ENCODE assay signal across 10 cellular contexts in genomic region chr2:84427235-84428138, GRCh38. TPM values are rescaled to one million over a fixed set of nuclear protein-coding genes. Genes with fewer than 3 reads are reported as not detected.
A peak's percentile ranks its signal among the peaks of the same experiment; 100 is the strongest.
DNase-seq lines count a peak whose midpoint lies in the region; ATAC-seq and TF ChIP-seq lines count a peak whose summit lies in the region.
"Had no signal": no experiment of that assay in that cellular context is flagged by ENCODE, and none has a peak within 500 bp of the region (broad histone marks: within the 10 kb centered on the region; RNA-seq: fewer than 3 reads in every experiment).

No MANE protein-coding gene starts in this region.

- peaks cover 0 to 1% (median 0%) of the 10 kb centered on the region in 3 donors for H3K27me3 Mint-ChIP-seq in CD14-positive monocyte (ENCODE audit: low read depth in 3 of 3)
- no peaks in the 10 kb centered on the region for H3K27me3 Mint-ChIP-seq in Caco-2 (ENCODE audit: insufficient read depth, unreplicated experiment)

- intact Hi-C loops in CD14-positive monocyte (cut with micrococcal nuclease): no loop called here
- intact Hi-C loops in Caco-2 (cut with micrococcal nuclease; ENCODE audit: unreplicated experiment): no loop called here

- POLR2A ChIA-PET in Caco-2 (lab: Charles Lee): no interaction called here

- H3K4me3 ChIP-seq in fibroblast of pulmonary artery (replicated peaks; ENCODE audit: low read depth, low read length): no peak overlapping the region
- no peak overlapping the region for H3K4me3 ChIP-seq in Caco-2 (ENCODE audit: low read depth, low read length)
- H3K4me3 ChIP-seq: stomach had no signal

- TF ChIP-seq CTCF in fibroblast of pulmonary artery (IDR thresholded peaks at IDR 0.05; ENCODE audit: low read length, missing control alignments) (no peak), CD14-positive monocyte (IDR thresholded peaks at IDR 0.05) (no peak), Caco-2 (IDR thresholded peaks at IDR 0.05; ENCODE audit: insufficient read depth in 1 of 2, low read depth in 1 of 2, low read length in 1 of 2, severe bottlenecking in 1 of 2, unreplicated experiment in 1 of 2) (no peak)

- peak overlapping the region in 3 of 7 donors; percentile 24 to 73 (median 43) for H3K27ac Mint-ChIP-seq in CD14-positive monocyte
- H3K27ac Mint-ChIP-seq in Caco-2 (ENCODE audit: unreplicated experiment): no peak overlapping the region

- H3K9me3 Mint-ChIP-seq in CD14-positive monocyte: no peaks in the 10 kb centered on the region
- no peaks in the 10 kb centered on the region for H3K9me3 Mint-ChIP-seq in Caco-2 (ENCODE audit: unreplicated experiment)

- H3K4me1 Mint-ChIP-seq in CD14-positive monocyte (peaks cover 7% of the 10 kb centered on the region), Caco-2 (ENCODE audit: low read depth, unreplicated experiment) (no peaks in the 10 kb centered on the region)

- peaks cover 5% of the 10 kb centered on the region for H3K36me3 ChIP-seq in Caco-2 (ENCODE audit: control insufficient read depth, insufficient read depth, low read length)

- no TSS peak for BruUV-seq in Caco-2 (replicated peaks; lab: Mats Ljungman, UMichigan)

- no peak overlapping the region for H3K4me3 Mint-ChIP-seq in CD14-positive monocyte
- no peak overlapping the region for H3K4me3 Mint-ChIP-seq in Caco-2 (ENCODE audit: unreplicated experiment)

- H3K27me3 ChIP-seq in Caco-2 (replicated peaks; ENCODE audit: control insufficient read depth, insufficient read depth, low read length): no peaks in the 10 kb centered on the region
- H3K27me3 ChIP-seq: stomach had no signal

- in situ Hi-C loops in Caki2 (cut with HindIII; ENCODE audit: low pct_unique_long_range_greater_than_20kb, low sequenced_read_pairs): no loop called here

- DNase-seq in Caki2 (ENCODE audit: low read depth): peak; percentile 30
- peak; percentile 50 for DNase-seq in fibroblast of pulmonary artery (ENCODE audit: low read depth)
- no peak for DNase-seq in D341Med (ENCODE audit: low spot score)
- no peak for DNase-seq in CD14-positive monocyte (ENCODE audit: low spot score)
- DNase-seq in Caco-2: no peak
- DNase-seq: aorta, stomach had no signal

- peak; percentile 56 for ATAC-seq in GM19452 (IDR thresholded peaks at IDR 0.05; ENCODE audit: unreplicated experiment)
- peak; percentile 39 for ATAC-seq in HG03442 (IDR thresholded peaks at IDR 0.05; ENCODE audit: unreplicated experiment)
- no peak for ATAC-seq in GM21723 (IDR thresholded peaks at IDR 0.05; ENCODE audit: unreplicated experiment)

- no peaks in the 10 kb centered on the region for H3K9me3 ChIP-seq in Caco-2
- H3K9me3 ChIP-seq: stomach had no signal

- H3K36me3 Mint-ChIP-seq in CD14-positive monocyte: peaks cover 72 to 81% of the 10 kb centered on the region in 2 donors
- H3K36me3 Mint-ChIP-seq in Caco-2 (ENCODE audit: insufficient read depth, unreplicated experiment): peaks cover 71% of the 10 kb centered on the region

- H3K4me1 ChIP-seq in Caco-2: no peaks in the 10 kb centered on the region
- H3K4me1 ChIP-seq: stomach had no signal

- CTCF ChIA-PET in Caco-2 (lab: Charles Lee): no interaction called here

RNA-seq across cellular contexts. Expression of gene SUCLG1, which starts 31.6 kb away (rescaled TPM):
- 26.8 and 41.4 TPM in 2 replicates for total RNA-seq in Caki2 (2014; rRNA removed; shearing (Covaris generic); ENCODE audit: low replicate concordance)
- polyA plus RNA-seq in CD14-positive monocyte: 100 to 1,000 TPM in 1 of 2 donors, 10 to 100 TPM in 1; 98.9 to 114 TPM
- 155 and 161 TPM in 2 replicates for total RNA-seq in Caco-2 (2022)

Comparison
In these comparisons a context has a peak if more than half of its experiments do, and no peak if none do; other contexts are left out.
1. DNase-seq: peak in Caki2 (single experiment) and fibroblast of pulmonary artery (single experiment); none in D341Med (single experiment), CD14-positive monocyte (single experiment) and Caco-2 (0 of 2).